ENCODE assay signal across 9 cellular contexts in genomic region chr19:54431255-54431838, GRCh38. TPM values are rescaled to one million over a fixed set of nuclear protein-coding genes. Genes with fewer than 3 reads are reported as not detected.
DNase-seq lines count a peak whose midpoint lies in the region; ATAC-seq, FAIRE-seq and TF ChIP-seq lines count a peak whose summit lies in the region.
"Had no signal": no experiment of that assay in that cellular context is flagged by ENCODE, and none has a peak within 500 bp of the region (broad histone marks: within the 10 kb centered on the region; RNA-seq: fewer than 3 reads in every experiment).

No MANE protein-coding gene starts in this region.

- H3K9me3 ChIP-seq in RWPE2 (ENCODE audit: severe bottlenecking) = no peaks in the 10 kb centered on the region
- H3K9me3 ChIP-seq in psoas muscle = no peaks in the 10 kb centered on the region
- H3K9me3 ChIP-seq in small intestine (ENCODE audit: control insufficient read depth, low read depth) = no peaks in the 10 kb centered on the region

- peak; percentile 28 for ATAC-seq in RWPE2 (ENCODE audit: low read depth)
- ATAC-seq in psoas muscle = peak in 1 of 4 donors; percentile 8
- ATAC-seq in HG03159 (IDR thresholded peaks at IDR 0.05; ENCODE audit: unreplicated experiment) = no peak

- TF ChIP-seq CTCF in RWPE2 (IDR thresholded peaks at IDR 0.05; ENCODE audit: poor library complexity, severe bottlenecking) (no peak), fibroblast of the aortic adventitia (IDR thresholded peaks at IDR 0.05; ENCODE audit: insufficient read depth, low read length) (no peak), psoas muscle (IDR thresholded peaks at IDR 0.05) (no peak)

- H3K27me3 ChIP-seq in RWPE2 (ENCODE audit: insufficient read depth, poor library complexity, severe bottlenecking) (no peaks in the 10 kb centered on the region), psoas muscle (ENCODE audit: insufficient read depth in 3 of 3, low read length in 2 of 3) (peaks cover 0 to 32% (median 20%) of the 10 kb centered on the region in 3 donors), small intestine (ENCODE audit: control insufficient read depth in 2 of 2, insufficient read depth in 2 of 2, low read length in 2 of 2) (peaks cover 0 to 3% of the 10 kb centered on the region in 2 donors)

- WGBS in psoas muscle, 3 donors = 34 to 38% (median 38%) methylated on average over 10 to 11 of the region's 11 CpGs
- 10 to 33% (median 18%) methylated on average over 11 of the region's 11 CpGs for WGBS in small intestine, 3 donors

- DNase-seq in DMS53 (lab: John Stamatoyannopoulos, UW) (peak; percentile 34), DMS53 treated with DMSO at 0.1 percent for 48 hours (lab: John Stamatoyannopoulos, UW; ENCODE audit: unreplicated experiment) (no peak), RWPE2 (ENCODE audit: low spot score) (no peak), fibroblast of the aortic adventitia (ENCODE audit: low read depth) (peak; percentile 47), psoas muscle (peak in 1 of 2 donors; percentile 19), small intestine (no peak), NCI-H82 (lab: John Stamatoyannopoulos, UW) (no peak)

- H3K36me3 ChIP-seq in RWPE2 (ENCODE audit: low read depth) = no peaks in the 10 kb centered on the region
- H3K36me3 ChIP-seq in psoas muscle (ENCODE audit: insufficient read depth in 1 of 2, low read depth in 1 of 2) = no peaks in the 10 kb centered on the region
- no peaks in the 10 kb centered on the region for H3K36me3 ChIP-seq in small intestine (ENCODE audit: control insufficient read depth in 2 of 2, insufficient read depth in 2 of 2, low read length in 2 of 2)

- intact Hi-C loops in psoas muscle (cut with DNase I) = no loop called here

- FAIRE-seq in small intestine (lab: Jason Lieb, UNC) = no peak

- peaks cover 17% of the 10 kb centered on the region for H3K4me1 ChIP-seq in RWPE2 (ENCODE audit: insufficient read depth, poor library complexity, severe bottlenecking)
- no peaks in the 10 kb centered on the region for H3K4me1 ChIP-seq in psoas muscle
- no peaks in the 10 kb centered on the region for H3K4me1 ChIP-seq in small intestine (ENCODE audit: control insufficient read depth in 2 of 2, insufficient read depth in 1 of 2, low read depth in 1 of 2, low read length in 1 of 2)

- H3K27ac ChIP-seq in RWPE2 (ENCODE audit: poor library complexity, severe bottlenecking) (peak overlapping the region; percentile 29), psoas muscle (no peak overlapping the region), small intestine (ENCODE audit: low read depth in 1 of 2, low read length in 1 of 2) (no peak overlapping the region)
- H3K27ac ChIP-seq: RWPE1 had no signal

- H3K4me3 ChIP-seq in RWPE2 (ENCODE audit: severe bottlenecking) = no peak overlapping the region
- H3K4me3 ChIP-seq in fibroblast of the aortic adventitia (ENCODE audit: low read depth, low read length) = no peak overlapping the region
- H3K4me3 ChIP-seq in psoas muscle = peak overlapping the region; percentile 44
- H3K4me3 ChIP-seq in small intestine (ENCODE audit: low read depth in 1 of 2, low read length in 2 of 2) = no peak overlapping the region

RNA-seq across cellular contexts. Expression of gene TTYH1, which starts 16.1 kb away (rescaled TPM):
- total RNA-seq in fibroblast of the aortic adventitia (ENCODE audit: low replicate concordance) (not detected in 2 replicates), psoas muscle (1 to 10 TPM in 1 of 4 donors, under 1 TPM in 2, not detected in 1; 0.34 to 1.9 (median 0.67) TPM)
- polyA plus RNA-seq in psoas muscle (under 1 TPM; 0.38 to 0.63 (median 0.40) TPM), small intestine (1 to 10 TPM in 1 of 3 donors, not detected in 2; 1.5 TPM)

RNA-seq across cellular contexts. Expression of gene LENG8, which starts 17.7 kb away (rescaled TPM):
- 21.7 and 41.7 TPM in 2 replicates for total RNA-seq in fibroblast of the aortic adventitia (ENCODE audit: low replicate concordance)
- total RNA-seq in psoas muscle = 10 to 100 TPM; 28.2 to 60.2 (median 41.8) TPM
- 10 to 100 TPM; 21.7 to 28.6 (median 27.2) TPM for polyA plus RNA-seq in psoas muscle
- 10 to 100 TPM; 51.6 to 92.8 (median 81.5) TPM for polyA plus RNA-seq in small intestine

RNA-seq across cellular contexts. Expression of gene LENG9, which starts 32.2 kb away (rescaled TPM):
- total RNA-seq in fibroblast of the aortic adventitia (ENCODE audit: low replicate concordance) (3.7 and 4.9 TPM in 2 replicates), psoas muscle (1 to 10 TPM; 2.0 to 3.7 (median 2.7) TPM)
- polyA plus RNA-seq in psoas muscle (1 to 10 TPM; 1.7 to 3.9 (median 3.7) TPM), small intestine (10 to 100 TPM in 1 of 3 donors, 1 to 10 TPM in 2; 8.7 to 14.1 (median 9.2) TPM)

RNA-seq across cellular contexts. Expression of gene CDC42EP5, which starts 41.7 kb away (rescaled TPM):
- total RNA-seq in fibroblast of the aortic adventitia (ENCODE audit: low replicate concordance) = 7.9 and 48.8 TPM in 2 replicates
- total RNA-seq in psoas muscle = 1 to 10 TPM; 5.0 to 7.4 (median 6.0) TPM
- 1 to 10 TPM; 1.1 to 4.1 (median 3.1) TPM for polyA plus RNA-seq in psoas muscle
- 100 to 1,000 TPM; 131 to 176 (median 151) TPM for polyA plus RNA-seq in small intestine

Comparison
In these comparisons a context has a peak if more than half of its experiments do, and no peak if none do; other contexts are left out.
1. DNase-seq: peak in DMS53 (single experiment) and fibroblast of the aortic adventitia (single experiment); none in DMS53 treated with DMSO at 0.1 percent for 48 hours (single experiment), RWPE2 (single experiment), small intestine (single experiment) and NCI-H82 (single experiment).